Comparison of ENCODE assay signal across 35 cellular contexts in genomic region chr18:5461056-5461455, GRCh38.
DNase-seq lines count a peak whose midpoint lies in the region; ATAC-seq, FAIRE-seq and TF ChIP-seq lines count a peak whose summit lies in the region.
"Had no signal": no experiment of that assay in that cellular context is flagged by ENCODE, and none has a peak within 500 bp of the region (broad histone marks: within the 10 kb centered on the region; RNA-seq: fewer than 3 reads in every experiment).

No MANE protein-coding gene starts in this region.

- H3K56ac ChIP-seq in H1 (replicated peaks; ENCODE audit: insufficient read length, low read depth, low read length) = no peak overlapping the region

- TF ChIP-seq RAD21 in H1 (IDR thresholded peaks at IDR 0.05 in 1 of 2, conservative IDR thresholded peaks at IDR 0.05 in 1 of 2; ENCODE audit: low read depth in 2 of 2, low read length in 2 of 2) = no peak

- H3K79me2 ChIP-seq in H1 (ENCODE audit: control insufficient read depth in 1 of 2, insufficient read depth in 2 of 2, low read length in 2 of 2) = no peaks in the 10 kb centered on the region

- no peaks in the 10 kb centered on the region for H3K36me3 Mint-ChIP-seq in nephron progenitor cell (ENCODE audit: low read depth)
- H3K36me3 Mint-ChIP-seq: naive thymus-derived CD4-positive, alpha-beta T cell had no signal

- no peaks in the 10 kb centered on the region for H3K9me3 ChIP-seq in HAP-1
- no peaks in the 10 kb centered on the region for H3K9me3 ChIP-seq in H1 (ENCODE audit: insufficient read depth in 2 of 2, low read depth in 1 of 2, low read length in 1 of 2)
- no peaks in the 10 kb centered on the region for H3K9me3 ChIP-seq in mesodermal cell (ENCODE audit: control insufficient read depth, low read length)
- H3K9me3 ChIP-seq: BE2C, esophagus squamous epithelium, gastrocnemius medialis, left lung, stomach, tibial nerve had no signal

- H2BK5ac ChIP-seq in H1 (ENCODE audit: low read depth, low read length) = no peak overlapping the region

- DNase-seq in AG20443 (ENCODE audit: low spot score) (peak; percentile 15), HAP-1 (ENCODE audit: low spot score in 2 of 2) (peak; percentile 15 to 83), H1 (ENCODE audit: low read depth in 1 of 2, low spot score in 2 of 2) (no peak), NOMO-1 treated with DMSO at 0.1 percent for 48 hours (lab: John Stamatoyannopoulos, UW; ENCODE audit: unreplicated experiment) (no peak), nephron progenitor cell (no peak), HUDEP-2 (lab: John Stamatoyannopoulos, UW; ENCODE audit: unreplicated experiment in 76 of 76) (no peak)
- DNase-seq: activated CD4-positive, alpha-beta memory T cell treated with anti-CD3 and anti-CD28 coated beads, Interleukin-2, amount 10 ng/mL, durations not matched to agents 7 days and 5 days; activated CD4-positive, alpha-beta T cell treated with anti-CD3 and anti-CD28 coated beads for 1 hour; activated effector memory CD4-positive, alpha-beta T cell treated with Interleukin-2 at 50 U/mL for 16 hours; BE2C; dermis blood vessel endothelial cell; esophagus squamous epithelium; gastrocnemius medialis; GF-D8; HFFc6; hippocampal formation; left lung; midbrain; naive thymus-derived CD4-positive, alpha-beta T cell; NCI-H1105 treated with DMSO at 0.1 percent for 48 hours; NCI-H2029; NCI-H2227 treated with DMSO at 0.1 percent for 48 hours; retina; stimulated activated CD4-positive, alpha-beta T cell treated with anti-CD3 and anti-CD28 coated beads, Interleukin-1b, Interleukin-23, amount 100 ng/mL, for 48 hours; stimulated activated CD8-positive, alpha-beta memory T cell treated with anti-CD3 and anti-CD28 coated beads, Interleukin-4, amount 100 ng/mL, for 48 hours; stomach had no signal

- H2BK20ac ChIP-seq in H1 (ENCODE audit: low read length) = no peak overlapping the region

- H2AK5ac ChIP-seq in H1 (ENCODE audit: low read depth, low read length) = no peak overlapping the region

- no peak overlapping the region for H3K4me3 Mint-ChIP-seq in nephron progenitor cell
- H3K4me3 Mint-ChIP-seq: activated CD4-positive, alpha-beta memory T cell treated with anti-CD3 and anti-CD28 coated beads, Interleukin-2, amount 10 ng/mL, durations not matched to agents 7 days and 5 days; central memory CD8-positive, alpha-beta T cell; HFFc6; naive thymus-derived CD4-positive, alpha-beta T cell; T-helper 1 cell treated with Interleukin-12 subunit alpha and Interleukin-12 subunit beta and Interleukin-4 antibody, amounts not matched to agents 30 μg/mL and 1 μg/mL, for 36 hours had no signal

- no peak overlapping the region for H2BK120ac ChIP-seq in H1 (replicated peaks; ENCODE audit: low read depth, low read length)

- no peaks in the 10 kb centered on the region for H4K20me1 ChIP-seq in H1 (replicated peaks in 1 of 2; ENCODE audit: control insufficient read depth in 1 of 2, insufficient read depth in 2 of 2, low read length in 2 of 2)

- no peaks in the 10 kb centered on the region for H3K27me3 ChIP-seq in HAP-1 (ENCODE audit: low read depth)
- no peaks in the 10 kb centered on the region for H3K27me3 ChIP-seq in H1 (replicated peaks in 1 of 4; ENCODE audit: control insufficient read depth in 3 of 4, extremely low read depth in 1 of 4, insufficient read depth in 3 of 4, low read length in 3 of 4)
- H3K27me3 ChIP-seq: BE2C, esophagus squamous epithelium, gastrocnemius medialis, left lung, stomach, tibial nerve had no signal

- no peak for FAIRE-seq in H1 (lab: Jason Lieb, UNC)
- FAIRE-seq: A204.1, GM19239, small intestine had no signal

- no peak overlapping the region for H2BK12ac ChIP-seq in H1 (ENCODE audit: low read depth, low read length)

- no peaks in the 10 kb centered on the region for H3K79me1 ChIP-seq in H1 (ENCODE audit: low read depth, low read length)

- POLR2A ChIA-PET in H1 (lab: Charles Lee; ENCODE audit: partially characterized antibody) = no interaction called here

- no peak overlapping the region for H3K23ac ChIP-seq in H1 (ENCODE audit: insufficient read length)

- H3K27me3 Mint-ChIP-seq in nephron progenitor cell (ENCODE audit: low read depth, poor library complexity) = peaks cover 4% of the 10 kb centered on the region
- H3K27me3 Mint-ChIP-seq: activated CD4-positive, alpha-beta memory T cell treated with anti-CD3 and anti-CD28 coated beads, Interleukin-2, amount 10 ng/mL, durations not matched to agents 7 days and 5 days; central memory CD8-positive, alpha-beta T cell had no signal

- H3K27ac Mint-ChIP-seq in nephron progenitor cell = no peak overlapping the region
- H3K27ac Mint-ChIP-seq: activated CD4-positive, alpha-beta memory T cell treated with anti-CD3 and anti-CD28 coated beads, Interleukin-2, amount 10 ng/mL, durations not matched to agents 7 days and 5 days; HFFc6; naive thymus-derived CD4-positive, alpha-beta T cell; T-helper 1 cell treated with Interleukin-12 subunit alpha and Interleukin-12 subunit beta and Interleukin-4 antibody, amounts not matched to agents 30 μg/mL and 1 μg/mL, for 36 hours had no signal

- in situ Hi-C loops in HAP-1 (cut with MboI; ENCODE audit: low sequenced_read_pairs) = no loop called here

- H3K14ac ChIP-seq in H1 (ENCODE audit: insufficient read length) = no peak overlapping the region

- H3K4ac ChIP-seq in H1 (replicated peaks; ENCODE audit: insufficient read length, low read depth, low read length) = no peak overlapping the region

- no peak overlapping the region for H3K9ac ChIP-seq in H1 (replicated peaks in 1 of 4; ENCODE audit: extremely low read depth in 1 of 4, low read depth in 3 of 4, low read length in 3 of 4)

- H3K23me2 ChIP-seq in H1 (ENCODE audit: low read depth, low read length) = no peaks in the 10 kb centered on the region

- peaks cover 45% of the 10 kb centered on the region for H3K4me1 Mint-ChIP-seq in nephron progenitor cell
- H3K4me1 Mint-ChIP-seq: central memory CD8-positive, alpha-beta T cell had no signal

- no peak for ATAC-seq in HG02798 (IDR thresholded peaks at IDR 0.05; ENCODE audit: poor library complexity, unreplicated experiment)
- ATAC-seq: gastrocnemius medialis; left lung; naive thymus-derived CD4-positive, alpha-beta T cell had no signal

- no peak overlapping the region for H4K91ac ChIP-seq in H1 (replicated peaks; ENCODE audit: insufficient read length, low read length)

- no peak overlapping the region for H3K4me2 ChIP-seq in H1 (ENCODE audit: insufficient read depth in 1 of 2, low read depth in 2 of 2, low read length in 2 of 2)

- TF ChIP-seq CTCF in H1 (IDR thresholded peaks at IDR 0.05; ENCODE audit: control extremely low read depth in 1 of 3, insufficient read depth in 1 of 3, low read depth in 1 of 3, low read length in 3 of 3) (no peak), nephron progenitor cell (IDR thresholded peaks at IDR 0.05) (no peak)

- H3K36me3 ChIP-seq in HAP-1 (replicated peaks) (no peaks in the 10 kb centered on the region), H1 (ENCODE audit: control insufficient read depth in 2 of 4, insufficient read depth in 4 of 4, low read length in 3 of 4) (no peaks in the 10 kb centered on the region), mesodermal cell (ENCODE audit: control insufficient read depth, insufficient read depth, low read length) (no peaks in the 10 kb centered on the region)
- H3K36me3 ChIP-seq: BE2C, esophagus squamous epithelium, gastrocnemius medialis, left lung, stomach, tibial nerve had no signal

- no peak overlapping the region for H3K18ac ChIP-seq in H1 (ENCODE audit: extremely low read depth, low read length)

- H2BK15ac ChIP-seq in H1 (ENCODE audit: low read length) = no peak overlapping the region

- no peak for TF ChIP-seq POLR2A in H1 (IDR thresholded peaks at IDR 0.05; ENCODE audit: control extremely low read depth in 1 of 2, low read depth in 2 of 2, low read length in 2 of 2)

- H3K4me1 ChIP-seq in HAP-1 = peaks cover 29% of the 10 kb centered on the region
- H3K4me1 ChIP-seq in H1 (replicated peaks in 1 of 4; ENCODE audit: control insufficient read depth in 3 of 4, insufficient read depth in 4 of 4, low read length in 3 of 4) = peaks cover 0 to 9% (median 1%) of the 10 kb centered on the region in 4 experiments; a peak in 2 of 7 replicates
- peaks cover 17% of the 10 kb centered on the region for H3K4me1 ChIP-seq in mesodermal cell (ENCODE audit: control insufficient read depth, insufficient read depth, low read length, poor library complexity, severe bottlenecking)
- H3K4me1 ChIP-seq: BE2C, gastrocnemius medialis, stomach had no signal

- 81% methylated on average over 3 of the region's 3 CpGs; no CpG with 5 or more reads in 1 of the 2 experiments for WGBS in H1 (ENCODE audit: extremely low coverage in 1 of 2, insufficient coverage in 1 of 2, insufficient read length in 1 of 2, insufficient replicate concordance in 2 of 2, low coverage in 1 of 2, low lambda C conversion rate in 2 of 2, missing lambda C conversion rate in 1 of 2), 2 experiments
- WGBS in mesodermal cell (ENCODE audit: insufficient coverage in 2 of 2), 2 experiments = 80 to 100% methylated on average over 1 to 3 of the region's 3 CpGs

- no peaks in the 10 kb centered on the region for H3K9me3 Mint-ChIP-seq in nephron progenitor cell
- H3K9me3 Mint-ChIP-seq: activated CD4-positive, alpha-beta memory T cell treated with anti-CD3 and anti-CD28 coated beads, Interleukin-2, amount 10 ng/mL, durations not matched to agents 7 days and 5 days; central memory CD8-positive, alpha-beta T cell; naive thymus-derived CD4-positive, alpha-beta T cell; T-helper 1 cell treated with Interleukin-12 subunit alpha and Interleukin-12 subunit beta and Interleukin-4 antibody, amounts not matched to agents 30 μg/mL and 1 μg/mL, for 36 hours had no signal

- CTCF ChIA-PET in H1 (lab: Charles Lee; ENCODE audit: partially characterized antibody) = no interaction called here

- H3K27ac ChIP-seq in H1 (ENCODE audit: low read depth, low read length) = no peak overlapping the region
- peak overlapping the region; percentile 59 for H3K27ac ChIP-seq in mesodermal cell (ENCODE audit: low read depth, low read length, severe bottlenecking)
- H3K27ac ChIP-seq: esophagus squamous epithelium, gastrocnemius medialis, left lung, RWPE1, stomach had no signal

- H3K4me3 ChIP-seq in HAP-1 (no peak overlapping the region), H1 (ENCODE audit: extremely low read depth in 1 of 4, insufficient read depth in 2 of 4, low read depth in 3 of 4, low read length in 4 of 4) (no peak overlapping the region), mesodermal cell (ENCODE audit: extremely low read depth, insufficient read depth, low read length, poor library complexity, severe bottlenecking) (no peak overlapping the region)
- H3K4me3 ChIP-seq: esophagus squamous epithelium, gastrocnemius medialis, left lung, stomach, tibial nerve had no signal

- H4K5ac ChIP-seq in H1 (ENCODE audit: insufficient read length, low read depth, low read length) = no peak overlapping the region

- H4K8ac ChIP-seq in H1 (ENCODE audit: extremely low read depth, insufficient read depth, low read length) = no peak overlapping the region

- no peak overlapping the region for H2AFZ ChIP-seq in H1 (ENCODE audit: low read length)

- TF ChIP-seq EP300 in H1 (IDR thresholded peaks at IDR 0.05; ENCODE audit: borderline replicate concordance in 1 of 2, low read depth in 2 of 2, low read length in 2 of 2) = no peak

TF ChIP-seq in H1, 55 proteins besides CTCF, POLR2A, EP300 and RAD21:
- no peak for TF ChIP-seq JUN (IDR thresholded peaks at IDR 0.05; ENCODE audit: low read depth, low read length)
- 0 out of 2 replicates have a peak, but pooled peaks have one; percentile 2 for TF ChIP-seq NRF1 (IDR thresholded peaks at IDR 0.05; ENCODE audit: low read depth, low read length)

Comparison
In these comparisons a context has a peak if more than half of its experiments do, and no peak if none do; other contexts are left out.
1. DNase-seq: peak in AG20443 (single experiment) and HAP-1 (2 of 2); none in H1 (0 of 2), NOMO-1 treated with DMSO at 0.1 percent for 48 hours (single experiment), nephron progenitor cell (single experiment) and HUDEP-2 (0 of 76).